In genomic region chr10:20606985-20607384, GRCh38 we compare ENCODE assay signal across 20 cellular contexts.
DNase-seq lines count a peak whose midpoint lies in the region; ATAC-seq, FAIRE-seq and TF ChIP-seq lines count a peak whose summit lies in the region.
"Had no signal": no experiment of that assay in that cellular context is flagged by ENCODE, and none has a peak within 500 bp of the region (broad histone marks: within the 10 kb centered on the region; RNA-seq: fewer than 3 reads in every experiment).

No MANE protein-coding gene starts in this region.

- H3K27ac ChIP-seq in HepG2 (ENCODE audit: extremely low read length, insufficient read depth, low read length) (no peak overlapping the region), right lobe of liver (no peak overlapping the region), K562 (ENCODE audit: extremely low read depth, low read depth, low read length) (no peak overlapping the region)
- H3K27ac ChIP-seq: BLaER1 had no signal

- in situ Hi-C loops in HepG2 (cut with HindIII; ENCODE audit: extremely low pct_ligation_motif_present, low pct_unique_long_range_greater_than_20kb), result no loop called here
- in situ Hi-C loops in K562 (cut with MboI), result no loop called here

- TF ChIP-seq RAD21 in HepG2 (CRISPR knock-in tag; IDR thresholded peaks at IDR 0.05) (no peak), K562 (CRISPR knock-in tag; conservative IDR thresholded peaks at IDR 0.05 in 1 of 2, IDR thresholded peaks at IDR 0.05 in 1 of 2) (no peak)

- H3K27me3 ChIP-seq in HepG2 (ENCODE audit: control insufficient read depth in 1 of 2, insufficient read depth in 2 of 2, low read length in 2 of 2) (no peaks in the 10 kb centered on the region), right lobe of liver (no peaks in the 10 kb centered on the region), K562 (ENCODE audit: control insufficient read depth in 2 of 2, insufficient read depth in 2 of 2, low read length in 2 of 2) (no peaks in the 10 kb centered on the region)
- H3K27me3 ChIP-seq: BE2C, BLaER1 had no signal

- no peak for TF ChIP-seq CTCF in HepG2 (CRISPR knock-in tag; IDR thresholded peaks at IDR 0.05)
- TF ChIP-seq CTCF in right lobe of liver (IDR thresholded peaks at IDR 0.05), result no peak
- TF ChIP-seq CTCF in K562 (IDR thresholded peaks at IDR 0.05 in 2 of 3, conservative IDR thresholded peaks at IDR 0.05 in 1 of 3; ENCODE audit: insufficient read depth in 2 of 3, low read depth in 1 of 3, low read length in 3 of 3), result no peak
- TF ChIP-seq CTCF in D721Med (IDR thresholded peaks at IDR 0.05; ENCODE audit: insufficient read depth, missing control alignments), result no peak

- ATAC-seq in HepG2, result no peak
- no peak for ATAC-seq in right lobe of liver
- no peak for ATAC-seq in K562

- TF ChIP-seq POLR2A in HepG2 (IDR thresholded peaks at IDR 0.05; ENCODE audit: insufficient read depth in 1 of 2, low read depth in 2 of 2, low read length in 2 of 2) (no peak), right lobe of liver (IDR thresholded peaks at IDR 0.05) (no peak), K562 (conservative IDR thresholded peaks at IDR 0.05) (no peak)

- H3K36me3 ChIP-seq in HepG2 (replicated peaks in 1 of 2; ENCODE audit: control insufficient read depth in 1 of 2, insufficient read depth in 2 of 2, low read length in 2 of 2) (no peaks in the 10 kb centered on the region), right lobe of liver (no peaks in the 10 kb centered on the region), K562 (ENCODE audit: control insufficient read depth, insufficient read depth, low read length) (no peaks in the 10 kb centered on the region)
- H3K36me3 ChIP-seq: BE2C, BLaER1 had no signal

- H3K4me1 ChIP-seq in HepG2 (ENCODE audit: insufficient read depth, low read length) (no peaks in the 10 kb centered on the region), right lobe of liver (no peaks in the 10 kb centered on the region), K562 (replicated peaks in 1 of 2; ENCODE audit: control insufficient read depth in 2 of 2, insufficient read depth in 2 of 2, low read length in 2 of 2) (no peaks in the 10 kb centered on the region)
- H3K4me1 ChIP-seq: BE2C, BLaER1 had no signal

- no peak for TF ChIP-seq EP300 in HepG2 (IDR thresholded peaks at IDR 0.05; ENCODE audit: low read depth in 2 of 2, low read length in 2 of 2)
- no peak for TF ChIP-seq EP300 in HepG2 (CRISPR knock-in tag; IDR thresholded peaks at IDR 0.05; ENCODE audit: borderline replicate concordance)
- no peak for TF ChIP-seq EP300 in K562 (IDR thresholded peaks at IDR 0.05; ENCODE audit: low read length)

- H3K9me3 ChIP-seq in HepG2 (ENCODE audit: low read length) (peaks cover 61% of the 10 kb centered on the region), right lobe of liver (no peaks in the 10 kb centered on the region), K562 (replicated peaks; ENCODE audit: control insufficient read depth, insufficient read depth, low read depth, low read length) (no peaks in the 10 kb centered on the region; the same call in 1 of the 2 replicates)
- H3K9me3 ChIP-seq: BE2C, BLaER1 had no signal

- no peaks in the 10 kb centered on the region for H3K79me2 ChIP-seq in HepG2 (ENCODE audit: insufficient read depth, low read length)
- no peaks in the 10 kb centered on the region for H3K79me2 ChIP-seq in K562 (ENCODE audit: control insufficient read depth, insufficient read depth, low read length)

- FAIRE-seq in HepG2 (lab: Jason Lieb, UNC) (no peak), K562 (lab: Jason Lieb, UNC) (no peak), D721Med (lab: Jason Lieb, UNC) (no peak)
- FAIRE-seq: A204.1, G401.6, GM12891, GM19239 had no signal

- CTCF ChIA-PET in HepG2 (lab: Yijun Ruan, JAX; ENCODE audit: low intra/inter-chr PET ratio, low total read pairs) (no interaction called here), K562 (lab: Yijun Ruan, JAX; ENCODE audit: low intra/inter-chr PET ratio) (no interaction called here)

- H3K4me3 ChIP-seq in HepG2 (replicated peaks in 1 of 3; ENCODE audit: insufficient read depth in 1 of 3, low read depth in 2 of 3, low read length in 3 of 3), result no peak overlapping the region
- H3K4me3 ChIP-seq in right lobe of liver, result no peak overlapping the region
- H3K4me3 ChIP-seq in K562, result no peak overlapping the region
- H3K4me3 ChIP-seq: BLaER1 had no signal

- H3K9ac ChIP-seq in HepG2 (ENCODE audit: insufficient read depth, low read depth, low read length) (no peak overlapping the region), K562 (ENCODE audit: insufficient read depth in 1 of 2, low read depth in 2 of 2, low read length in 2 of 2) (no peak overlapping the region)
- H3K9ac ChIP-seq: BLaER1 had no signal

- H3K4me2 ChIP-seq in HepG2 (ENCODE audit: low read depth, low read length) (no peak overlapping the region), K562 (ENCODE audit: insufficient read depth, low read length) (no peak overlapping the region)
- H3K4me2 ChIP-seq: BLaER1 had no signal

- H2AFZ ChIP-seq in HepG2 (ENCODE audit: low read length) (no peak overlapping the region), K562 (ENCODE audit: low read depth, low read length) (no peak overlapping the region)

- BruUV-seq in HepG2 (replicated peaks; lab: Mats Ljungman, UMichigan) (no TSS peak), K562 (replicated peaks; lab: Mats Ljungman, UMichigan) (no TSS peak)

- no peaks in the 10 kb centered on the region for H4K20me1 ChIP-seq in HepG2 (ENCODE audit: insufficient read depth, low read length)
- no peaks in the 10 kb centered on the region for H4K20me1 ChIP-seq in K562 (replicated peaks; ENCODE audit: control insufficient read depth, insufficient read depth, low read length)
- H4K20me1 ChIP-seq: BLaER1 had no signal

- intact Hi-C loops in HepG2 (cut with micrococcal nuclease; ENCODE audit: unreplicated experiment) (no loop called here), right lobe of liver (cut with DNase I) (no loop called here), K562 (cut with micrococcal nuclease) (no loop called here)

- no peaks in the 10 kb centered on the region for H3K9me1 ChIP-seq in K562 (ENCODE audit: control insufficient read depth, insufficient read depth, low read length)

- WGBS in HepG2 (ENCODE audit: low lambda C conversion rate), result 19% methylated on average over 5 of the region's 5 CpGs
- 63% methylated on average over 5 of the region's 5 CpGs for WGBS in right lobe of liver (ENCODE audit: insufficient coverage, low coverage, low lambda C conversion rate, missing lambda C conversion rate)
- WGBS in K562 (ENCODE audit: insufficient coverage, low coverage, missing lambda C conversion rate), result 1% methylated on average over 5 of the region's 5 CpGs

- POLR2A ChIA-PET in HepG2 (lab: Yijun Ruan, JAX), result no interaction called here
- POLR2A ChIA-PET in K562 (lab: Yijun Ruan, JAX), result no interaction called here

- DNase-seq in HepG2 (ENCODE audit: low spot score) (no peak), right lobe of liver (no peak), K562 (ENCODE audit: extremely low read depth in 1 of 4, low spot score in 3 of 4) (no peak), middle frontal gyrus (ENCODE audit: extremely low spot score, low spot score) (no peak), D721Med (ENCODE audit: insufficient read length, low spot score) (no peak)
- DNase-seq: 8988T; ACHN; BE2C; C1 segment of cervical spinal cord; CD4-positive, alpha-beta memory T cell; CD4-positive, CD25-positive, alpha-beta regulatory T cell; CD8-positive, alpha-beta memory T cell; COR-L47; DMS79 treated with DMSO at 0.1 percent for 48 hours; GF-D8 had no signal

TF ChIP-seq in HepG2, 621 proteins besides CTCF, POLR2A, EP300 and RAD21:
- TF ChIP-seq CREB1 (IDR thresholded peaks at IDR 0.05), result peak; percentile 88
- no peak for TF ChIP-seq CREB1 (CRISPR knock-in tag; IDR thresholded peaks at IDR 0.05)
- peak; percentile 97 for TF ChIP-seq ATF7 (IDR thresholded peaks at IDR 0.05)
- TF ChIP-seq ATF7 (CRISPR knock-in tag; IDR thresholded peaks at IDR 0.05), result no peak
- TF ChIP-seq BHLHE40 (IDR thresholded peaks at IDR 0.05; ENCODE audit: low read length), result no peak

TF ChIP-seq in K562, 482 proteins besides CTCF, POLR2A, EP300 and RAD21:
- TF ChIP-seq ATF3 (IDR thresholded peaks at IDR 0.05) (peak; percentile 20; the same call in 1 of the 2 replicates), ATF3 (CRISPR knock-in tag; conservative IDR thresholded peaks at IDR 0.05) (no peak), NR1H2 (CRISPR knock-in tag; IDR thresholded peaks at IDR 0.05) (no peak)
